ENCODE assay signal across 2 cellular contexts in the genomic region with DNA sequence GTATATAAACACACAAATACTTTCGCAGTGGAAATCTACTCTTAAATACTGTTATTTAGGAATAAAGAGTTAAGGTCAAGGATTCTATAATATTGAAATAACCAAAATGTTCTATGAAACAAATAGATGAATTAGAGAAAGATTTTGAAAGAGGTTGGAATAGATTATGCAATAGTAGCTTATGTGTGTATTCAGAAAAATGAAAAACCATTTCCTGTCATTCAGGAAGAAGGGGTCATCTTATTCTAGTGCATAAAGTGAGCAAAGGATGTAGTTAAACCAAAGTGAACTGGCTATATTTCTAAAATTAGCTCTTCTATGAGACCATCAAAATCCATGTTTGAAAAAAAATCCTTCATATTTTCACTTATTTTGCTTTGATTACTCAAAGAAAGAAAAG.
TF ChIP-seq lines count a peak whose summit lies in the region.

No MANE protein-coding gene starts in this region.

TF ChIP-seq in IMR-90, 13 proteins besides CTCF, POLR2A, EP300 and RAD21:
- TF ChIP-seq CEBPB (IDR thresholded peaks at IDR 0.05; ENCODE audit: low read depth, low read length) (peak; percentile 81), CHD1 (IDR thresholded peaks at IDR 0.05; ENCODE audit: low read depth, low read length) (no peak), FOS (IDR thresholded peaks at IDR 0.05; ENCODE audit: low read depth, low read length) (no peak)
TF ChIP-seq in IMR-90: peak in this region for 1.

TF ChIP-seq in K562, 482 proteins besides CTCF, POLR2A, EP300 and RAD21:
- no peak for TF ChIP-seq TAF9B (IDR thresholded peaks at IDR 0.05; ENCODE audit: partially characterized antibody)
- TF ChIP-seq CEBPG (CRISPR knock-in tag; IDR thresholded peaks at IDR 0.05): no peak
- peak; percentile 72 to 80 for TF ChIP-seq CEBPG (tag; conservative IDR thresholded peaks at IDR 0.05 in 1 of 2, IDR thresholded peaks at IDR 0.05 in 1 of 2)
- TF ChIP-seq CREBBP (IDR thresholded peaks at IDR 0.05; ENCODE audit: low read depth, low read length): no peak
- TF ChIP-seq CEBPB (tag; IDR thresholded peaks at IDR 0.05): peak; percentile 36
